In the genomic region with DNA sequence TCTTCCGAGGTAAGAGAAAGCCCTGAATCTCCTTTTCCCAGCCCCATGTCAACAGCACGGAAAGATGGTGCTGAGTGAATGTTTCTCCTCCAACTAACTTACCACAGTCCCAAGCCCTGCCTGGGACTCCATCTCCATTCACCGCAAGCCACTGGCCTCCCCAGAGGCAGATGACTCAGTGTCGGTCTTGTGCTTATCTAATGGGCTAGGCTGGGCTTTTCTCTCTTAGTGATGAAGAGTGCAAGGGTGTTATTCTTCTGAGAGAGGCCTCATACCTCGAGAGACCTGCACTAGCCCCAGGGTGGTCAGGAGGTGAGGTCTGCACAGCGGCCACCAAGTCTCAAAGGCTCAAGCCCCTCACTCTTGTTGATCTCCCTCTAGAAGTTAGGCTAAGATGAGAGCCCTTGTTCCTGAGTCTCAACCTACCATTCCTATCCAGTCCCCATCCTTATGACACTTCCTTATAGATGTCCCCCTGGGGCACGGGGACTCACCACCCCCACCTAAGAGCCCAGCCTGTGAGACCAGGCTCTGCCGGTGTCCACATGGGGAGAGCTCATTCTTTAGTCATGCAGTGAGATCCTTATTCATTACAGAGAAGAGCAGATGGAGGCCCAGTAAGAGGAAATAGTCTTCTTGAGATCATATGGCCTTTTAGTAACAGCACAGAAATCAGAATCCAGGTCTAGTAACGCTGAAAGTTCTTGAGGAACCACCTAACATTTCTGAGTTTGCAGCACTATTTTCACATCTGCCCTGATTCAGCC, we compare ENCODE assay signal across 20 cellular contexts.
DNase-seq lines count a peak whose midpoint lies in the region; ATAC-seq, FAIRE-seq and TF ChIP-seq lines count a peak whose summit lies in the region.
"Had no signal": no experiment of that assay in that cellular context is flagged by ENCODE, and none has a peak within 500 bp of the region (broad histone marks: within the 10 kb centered on the region; RNA-seq: fewer than 3 reads in every experiment).

No MANE protein-coding gene starts in this region.

- peaks cover 9% of the 10 kb centered on the region for H3K27me3 Mint-ChIP-seq in CD4-positive, alpha-beta T cell

- ATAC-seq in HG02763 (IDR thresholded peaks at IDR 0.05; ENCODE audit: unreplicated experiment), result peak; percentile 47
- no peak for ATAC-seq in CD4-positive, alpha-beta T cell (ENCODE audit: poor library complexity)
- ATAC-seq: HCT116; naive thymus-derived CD4-positive, alpha-beta T cell; T-helper 17 cell had no signal

- H3K4me1 Mint-ChIP-seq in CD4-positive, alpha-beta T cell (ENCODE audit: low read depth), result no peaks in the 10 kb centered on the region
- H3K4me1 Mint-ChIP-seq: naive thymus-derived CD4-positive, alpha-beta T cell; T-helper 17 cell had no signal

- H3K27ac Mint-ChIP-seq in CD4-positive, alpha-beta T cell, result no peak overlapping the region
- H3K27ac Mint-ChIP-seq: naive thymus-derived CD4-positive, alpha-beta T cell; T-helper 17 cell had no signal

- peaks cover 5% of the 10 kb centered on the region for H3K9me3 Mint-ChIP-seq in CD4-positive, alpha-beta T cell

- TF ChIP-seq CTCF in CD4-positive, alpha-beta T cell (IDR thresholded peaks at IDR 0.05), result no peak

- no peak overlapping the region for H3K4me3 Mint-ChIP-seq in CD4-positive, alpha-beta T cell
- H3K4me3 Mint-ChIP-seq: naive thymus-derived CD4-positive, alpha-beta T cell; T-helper 17 cell had no signal

- H3K4me3 ChIP-seq in MG63, result no peak overlapping the region
- H3K4me3 ChIP-seq: cardiac muscle cell, SJCRH30, thyroid gland had no signal

- no peaks in the 10 kb centered on the region for H3K36me3 Mint-ChIP-seq in CD4-positive, alpha-beta T cell (ENCODE audit: low read depth)

- peaks cover 66% of the 10 kb centered on the region for H3K36me3 ChIP-seq in MG63
- H3K36me3 ChIP-seq: cardiac muscle cell, SJCRH30, thyroid gland, WERI-Rb-1 had no signal

- intact Hi-C loops in CD4-positive, alpha-beta T cell (cut with DNase I, micrococcal nuclease), result no loop called here

- peak; percentile 74 for FAIRE-seq in RCC 7860 (lab: Jason Lieb, UNC)
- FAIRE-seq: frontal cortex had no signal

- H3K27me3 ChIP-seq in CD4-positive, alpha-beta T cell (ENCODE audit: control insufficient read depth, insufficient read depth, low read length), result no peaks in the 10 kb centered on the region
- no peaks in the 10 kb centered on the region for H3K27me3 ChIP-seq in MG63
- H3K27me3 ChIP-seq: cardiac muscle cell, SJCRH30, thyroid gland had no signal

- CTCF ChIA-PET in CD4-positive, alpha-beta T cell (lab: Charles Lee), result no interaction called here

- POLR2A ChIA-PET in CD4-positive, alpha-beta T cell (lab: Charles Lee), result no interaction called here

- peaks cover 12% of the 10 kb centered on the region for H3K9me3 ChIP-seq in CD4-positive, alpha-beta T cell (ENCODE audit: control insufficient read depth, low read length)
- H3K9me3 ChIP-seq in MG63, result peaks cover 17% of the 10 kb centered on the region
- H3K9me3 ChIP-seq: SJCRH30, thyroid gland had no signal

- no peak overlapping the region for H3K27ac ChIP-seq in CD4-positive, alpha-beta T cell (ENCODE audit: low read depth, low read length)
- H3K27ac ChIP-seq: cardiac muscle cell, SJCRH30, thyroid gland, WERI-Rb-1 had no signal

- DNase-seq in RCC 7860 (ENCODE audit: low spot score) (peak; percentile 84), glomerular visceral epithelial cell (ENCODE audit: extremely low spot score) (peak; percentile 88), stromal cell of bone marrow (ENCODE audit: low read depth) (peak; percentile 58), NCI-H2171 treated with DMSO at 0.1 percent for 48 hours (lab: John Stamatoyannopoulos, UW) (no peak), MG63 (no peak)
- no peak for DNase-seq in CD4-positive, alpha-beta T cell
- DNase-seq: activated gamma-delta T cell; DMS79; mesendoderm; naive thymus-derived CD4-positive, alpha-beta T cell; NCI-H774; stimulated activated naive CD4-positive, alpha-beta T cell; T-helper 17 cell; thyroid gland; WERI-Rb-1 had no signal

Comparison
In these comparisons a context has a peak if more than half of its experiments do, and no peak if none do; other contexts are left out.
1. DNase-seq: peak in RCC 7860 (single experiment), glomerular visceral epithelial cell (single experiment) and stromal cell of bone marrow (single experiment); none in NCI-H2171 treated with DMSO at 0.1 percent for 48 hours (single experiment), CD4-positive, alpha-beta T cell (0 of 10) and MG63 (single experiment).